ENCODE assay signal across 8 cellular contexts in the genomic region with DNA sequence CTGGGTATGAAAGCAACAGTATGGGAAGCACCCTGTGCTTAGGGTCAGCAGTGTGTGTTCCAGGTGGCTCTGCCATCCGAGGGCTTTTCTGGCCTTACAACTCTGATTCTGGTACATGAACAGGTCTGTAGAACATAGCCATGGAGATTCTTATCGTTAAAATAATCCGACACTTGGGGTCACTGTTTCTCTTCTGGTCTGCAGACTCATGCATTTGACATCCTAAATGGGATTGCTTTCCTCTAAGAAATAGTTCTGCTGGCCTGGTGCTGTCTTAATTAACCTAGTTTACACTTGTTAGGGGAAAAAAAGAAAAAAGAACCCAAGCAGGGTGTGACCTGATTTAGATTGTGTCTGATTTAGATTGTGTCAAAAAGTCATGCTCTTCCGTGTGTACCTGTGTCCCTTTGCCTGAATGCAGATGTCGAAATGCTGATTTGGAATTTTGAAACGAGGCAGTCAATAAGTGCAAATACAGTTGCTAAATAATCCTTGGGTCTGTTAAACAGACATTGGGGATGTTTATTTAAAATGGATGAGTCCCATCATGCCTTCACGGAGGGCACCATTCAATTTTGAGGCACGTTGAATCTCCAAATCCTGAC. TPM values are rescaled to one million over a fixed set of nuclear protein-coding genes. Genes with fewer than 3 reads are reported as not detected.
A peak's percentile ranks its signal among the peaks of the same experiment; 100 is the strongest.
DNase-seq lines count a peak whose midpoint lies in the region; ATAC-seq and TF ChIP-seq lines count a peak whose summit lies in the region.

No MANE protein-coding gene starts in this region.

- peaks cover 3% of the 10 kb centered on the region for H3K27me3 Mint-ChIP-seq in brain

- H3K4me3 Mint-ChIP-seq in brain = no peak overlapping the region

- TF ChIP-seq CTCF in brain (conservative IDR thresholded peaks at IDR 0.05) = peak; percentile 80 to 84

- peak overlapping the region in 4 of 5 experiments; percentile 27 to 70 (median 66) for H3K27ac Mint-ChIP-seq in brain

- ATAC-seq in GM19455 (IDR thresholded peaks at IDR 0.05; ENCODE audit: unreplicated experiment) (no peak), HG02759 (IDR thresholded peaks at IDR 0.05; ENCODE audit: unreplicated experiment) (no peak)

- peaks cover 45% of the 10 kb centered on the region for H3K4me1 Mint-ChIP-seq in brain

- H3K36me3 Mint-ChIP-seq in brain = no peaks in the 10 kb centered on the region

- DNase-seq in AG08396 (ENCODE audit: low spot score) = peak; percentile 51
- DNase-seq in GM03348 (ENCODE audit: low spot score) = peak; percentile 73
- peak; percentile 62 for DNase-seq in NCI-H2196 (lab: John Stamatoyannopoulos, UW; ENCODE audit: unreplicated experiment)
- peak; percentile 79 for DNase-seq in left kidney (ENCODE audit: low read depth, low spot score)
- no peak for DNase-seq in OCI-M2 (lab: John Stamatoyannopoulos, UW; ENCODE audit: unreplicated experiment)

- peaks cover 0 to 3% (median 0%) of the 10 kb centered on the region in 5 experiments for H3K9me3 Mint-ChIP-seq in brain

RNA-seq across cellular contexts. Expression of a gene that starts 59.6 kb away (rescaled TPM):
- polyA plus RNA-seq in brain (ENCODE audit: insufficient read depth, low read depth, low replicate concordance) = 56.9 TPM
